In the genomic region with DNA sequence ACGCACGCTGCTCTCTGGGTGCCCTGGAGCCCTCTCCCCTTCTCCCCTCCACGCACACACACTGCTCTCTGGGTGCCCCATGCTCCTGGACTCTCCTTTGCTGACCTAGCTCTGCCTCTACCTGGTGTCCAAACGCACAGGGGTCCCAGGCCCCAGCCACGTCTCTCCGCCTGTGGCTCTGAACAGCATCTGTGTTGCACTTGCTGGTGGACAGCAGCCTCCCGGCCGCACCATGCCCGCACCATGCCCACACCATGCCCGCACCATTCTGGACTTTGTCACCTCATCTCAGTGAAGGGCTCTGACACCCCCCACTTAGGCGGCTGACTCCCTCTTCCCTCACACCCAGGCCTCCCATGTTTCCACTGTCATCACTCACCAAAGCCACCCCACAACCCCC, we compare ENCODE assay signal across 1 cellular context.
TF ChIP-seq lines count a peak whose summit lies in the region.

No MANE protein-coding gene starts in this region.

TF ChIP-seq in WTC11, 78 proteins besides CTCF, POLR2A, EP300 and RAD21 (continued from another document):
- TF ChIP-seq, protein P1, sequence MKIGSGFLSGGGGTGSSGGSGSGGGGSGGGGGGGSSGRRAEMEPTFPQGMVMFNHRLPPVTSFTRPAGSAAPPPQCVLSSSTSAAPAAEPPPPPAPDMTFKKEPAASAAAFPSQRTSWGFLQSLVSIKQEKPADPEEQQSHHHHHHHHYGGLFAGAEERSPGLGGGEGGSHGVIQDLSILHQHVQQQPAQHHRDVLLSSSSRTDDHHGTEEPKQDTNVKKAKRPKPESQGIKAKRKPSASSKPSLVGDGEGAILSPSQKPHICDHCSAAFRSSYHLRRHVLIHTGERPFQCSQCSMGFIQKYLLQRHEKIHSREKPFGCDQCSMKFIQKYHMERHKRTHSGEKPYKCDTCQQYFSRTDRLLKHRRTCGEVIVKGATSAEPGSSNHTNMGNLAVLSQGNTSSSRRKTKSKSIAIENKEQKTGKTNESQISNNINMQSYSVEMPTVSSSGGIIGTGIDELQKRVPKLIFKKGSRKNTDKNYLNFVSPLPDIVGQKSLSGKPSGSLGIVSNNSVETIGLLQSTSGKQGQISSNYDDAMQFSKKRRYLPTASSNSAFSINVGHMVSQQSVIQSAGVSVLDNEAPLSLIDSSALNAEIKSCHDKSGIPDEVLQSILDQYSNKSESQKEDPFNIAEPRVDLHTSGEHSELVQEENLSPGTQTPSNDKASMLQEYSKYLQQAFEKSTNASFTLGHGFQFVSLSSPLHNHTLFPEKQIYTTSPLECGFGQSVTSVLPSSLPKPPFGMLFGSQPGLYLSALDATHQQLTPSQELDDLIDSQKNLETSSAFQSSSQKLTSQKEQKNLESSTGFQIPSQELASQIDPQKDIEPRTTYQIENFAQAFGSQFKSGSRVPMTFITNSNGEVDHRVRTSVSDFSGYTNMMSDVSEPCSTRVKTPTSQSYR (CRISPR knock-in tag; IDR thresholded peaks at IDR 0.05): no peak
- TF ChIP-seq, protein P2, sequence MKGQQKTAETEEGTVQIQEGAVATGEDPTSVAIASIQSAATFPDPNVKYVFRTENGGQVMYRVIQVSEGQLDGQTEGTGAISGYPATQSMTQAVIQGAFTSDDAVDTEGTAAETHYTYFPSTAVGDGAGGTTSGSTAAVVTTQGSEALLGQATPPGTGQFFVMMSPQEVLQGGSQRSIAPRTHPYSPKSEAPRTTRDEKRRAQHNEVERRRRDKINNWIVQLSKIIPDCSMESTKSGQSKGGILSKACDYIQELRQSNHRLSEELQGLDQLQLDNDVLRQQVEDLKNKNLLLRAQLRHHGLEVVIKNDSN (CRISPR knock-in tag; IDR thresholded peaks at IDR 0.05): no peak
- TF ChIP-seq, protein P3, sequence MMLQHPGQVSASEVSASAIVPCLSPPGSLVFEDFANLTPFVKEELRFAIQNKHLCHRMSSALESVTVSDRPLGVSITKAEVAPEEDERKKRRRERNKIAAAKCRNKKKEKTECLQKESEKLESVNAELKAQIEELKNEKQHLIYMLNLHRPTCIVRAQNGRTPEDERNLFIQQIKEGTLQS (CRISPR knock-in tag; conservative IDR thresholded peaks at IDR 0.05): no peak
- TF ChIP-seq IRF2 (CRISPR knock-in tag; IDR thresholded peaks at IDR 0.05; ENCODE audit: borderline replicate concordance, low read depth): no peak
